8 cellular contexts compared by ENCODE assay signal in the genomic region with DNA sequence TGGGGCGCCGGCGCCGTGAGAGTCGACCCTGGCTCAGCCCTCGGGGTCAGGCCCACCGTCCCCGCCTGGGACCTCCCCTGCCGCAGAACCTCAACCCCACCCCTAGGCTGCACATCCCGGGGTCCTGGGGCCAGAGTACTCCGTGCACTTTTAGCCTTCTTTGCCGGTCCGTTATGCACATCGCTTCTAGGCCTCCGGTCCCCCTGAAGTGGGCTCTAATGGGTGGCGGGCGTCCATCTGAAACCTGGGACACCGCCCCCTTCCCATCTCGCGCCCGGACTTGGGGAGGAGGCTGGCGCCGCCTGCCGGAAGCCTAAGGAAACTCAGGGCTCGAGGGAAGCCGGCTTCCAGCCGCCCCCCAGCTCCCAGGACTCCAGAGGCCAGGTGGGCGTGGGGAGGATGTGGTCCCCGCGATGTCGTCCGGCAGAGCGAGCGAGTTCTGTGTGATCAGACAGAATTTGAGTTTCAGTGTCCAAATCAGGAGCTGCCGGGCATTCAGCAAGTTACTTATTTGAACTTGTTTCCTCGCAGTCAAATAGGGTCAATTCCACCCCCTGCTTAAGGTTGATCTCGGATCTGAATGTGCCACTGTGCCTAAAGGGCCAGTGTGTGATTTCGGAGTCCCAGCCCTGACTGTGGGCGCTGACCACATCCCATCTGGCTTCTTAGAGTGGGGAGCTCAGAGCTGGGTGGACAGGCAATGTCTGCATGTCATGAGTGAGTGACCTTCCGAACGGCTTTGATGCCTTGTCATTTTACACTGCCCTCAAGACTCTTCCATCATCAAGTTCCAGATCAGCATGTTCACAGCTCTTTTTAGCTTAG. TPM values are rescaled to one million over a fixed set of nuclear protein-coding genes. Genes with fewer than 3 reads are reported as not detected.
DNase-seq lines count a peak whose midpoint lies in the region; ATAC-seq, FAIRE-seq and TF ChIP-seq lines count a peak whose summit lies in the region.

No MANE protein-coding gene starts in this region.

- H3K9me3 ChIP-seq in iPS-18a (ENCODE audit: control insufficient read depth, low read depth, low read length), result no peaks in the 10 kb centered on the region

- no peak overlapping the region for H3K9ac ChIP-seq in iPS-18a (ENCODE audit: low read length)

- DNase-seq in AG09309 (ENCODE audit: low read depth) (no peak), GM12892 (ENCODE audit: insufficient read length) (no peak), OCI-M1 (lab: John Stamatoyannopoulos, UW) (peak; percentile 60), amniotic epithelial cell (ENCODE audit: low read depth) (peak; percentile 14), NK-92 (lab: John Stamatoyannopoulos, UW; ENCODE audit: unreplicated experiment) (no peak)
- peak; percentile 61 for DNase-seq in stimulated activated CD4-positive, alpha-beta T cell treated with anti-CD3 and anti-CD28 coated beads, Interleukin-15, amount 100 ng/mL, for 24 hours

- H3K4me1 ChIP-seq in iPS-18a (ENCODE audit: control insufficient read depth, low read depth, low read length), result peaks cover 21% of the 10 kb centered on the region

- H3K27ac ChIP-seq in iPS-18a (ENCODE audit: low read length), result no peak overlapping the region

- no peak for ATAC-seq in HG02759 (IDR thresholded peaks at IDR 0.05; ENCODE audit: unreplicated experiment)

- no peaks in the 10 kb centered on the region for H3K36me3 ChIP-seq in iPS-18a (ENCODE audit: control insufficient read depth, low read depth, low read length)

- TF ChIP-seq POLR2A in GM12892 (IDR thresholded peaks at IDR 0.05; ENCODE audit: low read depth, low read length), result no peak

- peak; percentile 86 for TF ChIP-seq CTCF in AG09309 (IDR thresholded peaks at IDR 0.05; ENCODE audit: control insufficient read depth, insufficient read depth, low read depth, low read length, missing control alignments)

- peak; percentile 5 for FAIRE-seq in GM12892 (lab: Jason Lieb, UNC)

- peaks cover 73% of the 10 kb centered on the region for H3K27me3 ChIP-seq in iPS-18a (ENCODE audit: control insufficient read depth, insufficient read depth, low read length)

- H3K4me3 ChIP-seq in AG09309 (ENCODE audit: control insufficient read depth, low read depth, low read length) (peak overlapping the region; percentile 37), iPS-18a (ENCODE audit: low read length) (peak overlapping the region; percentile 57)

RNA-seq across cellular contexts. Expression of a gene that starts 47.6 kb away (rescaled TPM):
- 0.23 TPM for polyA plus RNA-seq in GM12892 (2012; ENCODE audit: missing spikeins)

Comparison
In these comparisons a context has a peak if more than half of its experiments do, and no peak if none do; other contexts are left out.
1. DNase-seq: peak in OCI-M1 (single experiment), amniotic epithelial cell (single experiment) and stimulated activated CD4-positive, alpha-beta T cell treated with anti-CD3 and anti-CD28 coated beads, Interleukin-15, amount 100 ng/mL, for 24 hours (single experiment); none in AG09309 (single experiment), GM12892 (single experiment) and NK-92 (single experiment).